In genomic region chr19:48918801-48919247, GRCh38 we compare ENCODE assay signal across 1 cellular context.
A peak's percentile ranks its signal among the peaks of the same experiment; 100 is the strongest.
TF ChIP-seq lines count a peak whose summit lies in the region.

No MANE protein-coding gene starts in this region.

TF ChIP-seq in K562, 482 proteins besides CTCF, POLR2A, EP300 and RAD21 (continues in another document):
- TF ChIP-seq TCFL5 (CRISPR knock-in tag; conservative IDR thresholded peaks at IDR 0.05) = no peak
- peak; percentile 14; the same call in 1 of the 2 replicates for TF ChIP-seq RBFOX2 (IDR thresholded peaks at IDR 0.05; ENCODE audit: low read depth, low read length)
- 0 out of 2 replicates have a peak, but pooled peaks have one; percentile 12 for TF ChIP-seq NCOR1 (IDR thresholded peaks at IDR 0.05)
- no peak for TF ChIP-seq FOXO4 (CRISPR knock-in tag; IDR thresholded peaks at IDR 0.05)
- TF ChIP-seq HNRNPUL1 (IDR thresholded peaks at IDR 0.05; ENCODE audit: low read length) = no peak
- TF ChIP-seq MBD2 (IDR thresholded peaks at IDR 0.05; ENCODE audit: borderline replicate concordance, low read depth) = peak; percentile 89
- TF ChIP-seq SUPT5H (IDR thresholded peaks at IDR 0.05) = peak; percentile 28; the same call in 1 of the 2 replicates
- peak; percentile 78 for TF ChIP-seq CREM (IDR thresholded peaks at IDR 0.05; ENCODE audit: low read depth)
- peak; percentile 40; the same call in 1 of the 2 replicates for TF ChIP-seq FOXM1 (IDR thresholded peaks at IDR 0.05; ENCODE audit: low read depth)
- TF ChIP-seq FOXM1 (CRISPR knock-in tag; IDR thresholded peaks at IDR 0.05; ENCODE audit: low read depth) = no peak
- TF ChIP-seq HDAC2 (IDR thresholded peaks at IDR 0.05) = peak; percentile 20; the same call in 1 of the 2 replicates
- TF ChIP-seq FOXK1 (CRISPR knock-in tag; IDR thresholded peaks at IDR 0.05; ENCODE audit: borderline replicate concordance) = no peak
- TF ChIP-seq ZNF197 (CRISPR knock-in tag; IDR thresholded peaks at IDR 0.05; ENCODE audit: low read depth) = peak; percentile 85; the same call in 1 of the 2 replicates
- peak; percentile 54 for TF ChIP-seq POLR2G (IDR thresholded peaks at IDR 0.05; ENCODE audit: low read depth, low read length)
- TF ChIP-seq MYC (IDR thresholded peaks at IDR 0.05; ENCODE audit: low read depth, low read length) = peak; percentile 53; the same call in 1 of the 2 replicates
- TF ChIP-seq MYC (CRISPR knock-in tag; IDR thresholded peaks at IDR 0.05; ENCODE audit: borderline replicate concordance, low read depth) = no peak
- TF ChIP-seq ZNF143 (CRISPR knock-in tag; IDR thresholded peaks at IDR 0.05) = peak; percentile 97
- TF ChIP-seq ZEB2 (IDR thresholded peaks at IDR 0.05) = no peak
- peak; percentile 52; the same call in 1 of the 2 replicates for TF ChIP-seq NR2C1 (IDR thresholded peaks at IDR 0.05)
- peak; percentile 52; the same call in 1 of the 2 replicates for TF ChIP-seq NR2C1 (tag; IDR thresholded peaks at IDR 0.05)
- TF ChIP-seq TAL1 (IDR thresholded peaks at IDR 0.05) = peak; percentile 53; the same call in 1 of the 2 replicates
- peak; percentile 66 to 81; a peak in 3 of 4 replicates for TF ChIP-seq MAZ (CRISPR knock-in tag; conservative IDR thresholded peaks at IDR 0.05 in 1 of 2, IDR thresholded peaks at IDR 0.05 in 1 of 2)
- TF ChIP-seq GATA2 (CRISPR knock-in tag; IDR thresholded peaks at IDR 0.05) = 0 out of 2 replicates have a peak, but pooled peaks have one; percentile 22
- no peak for TF ChIP-seq ZNF354B (CRISPR knock-in tag; IDR thresholded peaks at IDR 0.05)
- peak; percentile 72; the same call in 1 of the 2 replicates for TF ChIP-seq CREB3L1 (IDR thresholded peaks at IDR 0.05; ENCODE audit: borderline replicate concordance, low read depth)
- TF ChIP-seq ARID2 (IDR thresholded peaks at IDR 0.05) = no peak
- TF ChIP-seq AFF1 (IDR thresholded peaks at IDR 0.05; ENCODE audit: low read depth in 1 of 2, partially characterized antibody in 2 of 2) = peak; percentile 71 to 98
- TF ChIP-seq FOXP1 (CRISPR knock-in tag; IDR thresholded peaks at IDR 0.05) = no peak
- no peak for TF ChIP-seq ZNF583 (CRISPR knock-in tag; IDR thresholded peaks at IDR 0.05)
- TF ChIP-seq STAG1 (CRISPR knock-in tag; IDR thresholded peaks at IDR 0.05; ENCODE audit: borderline replicate concordance) = no peak
- peak; percentile 49; the same call in 1 of the 2 replicates for TF ChIP-seq ZBTB33 (CRISPR knock-in tag; IDR thresholded peaks at IDR 0.05)
- TF ChIP-seq TEAD2 (tag; IDR thresholded peaks at IDR 0.05) = no peak
- peak; percentile 56 for TF ChIP-seq ATF7 (IDR thresholded peaks at IDR 0.05)
- TF ChIP-seq CREB1 (IDR thresholded peaks at IDR 0.05) = peak; percentile 36; the same call in 1 of the 2 replicates
- TF ChIP-seq CREB1 (CRISPR knock-in tag; IDR thresholded peaks at IDR 0.05) = no peak
- no peak for TF ChIP-seq MITF (IDR thresholded peaks at IDR 0.05)
- TF ChIP-seq TOE1 (IDR thresholded peaks at IDR 0.05; ENCODE audit: borderline replicate concordance) = peak; percentile 41; the same call in 1 of the 2 replicates
- no peak for TF ChIP-seq TOE1 (CRISPR knock-in tag; IDR thresholded peaks at IDR 0.05; ENCODE audit: borderline replicate concordance, low read depth)
- 0 out of 2 replicates have a peak, but pooled peaks have one; percentile 20 for TF ChIP-seq SOX6 (IDR thresholded peaks at IDR 0.05)
- no peak for TF ChIP-seq U2AF1 (optimal IDR thresholded peaks at IDR 0.05; ENCODE audit: low read depth, low read length)
- TF ChIP-seq GABPB2 (CRISPR knock-in tag; conservative IDR thresholded peaks at IDR 0.05) = no peak
- TF ChIP-seq ZNF592 (IDR thresholded peaks at IDR 0.05) = peak; percentile 83
- TF ChIP-seq MNT (conservative IDR thresholded peaks at IDR 0.05) = peak in 1 of 2 experiments; percentile 46; a peak in 2 of 4 replicates
- TF ChIP-seq XRCC5 (IDR thresholded peaks at IDR 0.05; ENCODE audit: low read depth, low read length) = peak; percentile 27; the same call in 1 of the 2 replicates
- TF ChIP-seq ZKSCAN1 (IDR thresholded peaks at IDR 0.05; ENCODE audit: low read depth, low read length) = no peak
- TF ChIP-seq RAD51 (IDR thresholded peaks at IDR 0.05; ENCODE audit: borderline replicate concordance, low read depth) = peak; percentile 58; the same call in 1 of the 2 replicates
- TF ChIP-seq NRF1 (conservative IDR thresholded peaks at IDR 0.05 in 1 of 2, IDR thresholded peaks at IDR 0.05 in 1 of 2) = peak; percentile 89 to 91
- TF ChIP-seq DNMT1 (IDR thresholded peaks at IDR 0.05) = 0 out of 2 replicates have a peak, but pooled peaks have one; percentile 58
- TF ChIP-seq JUND (IDR thresholded peaks at IDR 0.05; ENCODE audit: borderline replicate concordance, low read depth, low read length) = peak; percentile 33
- TF ChIP-seq JUND (tag; IDR thresholded peaks at IDR 0.05; ENCODE audit: borderline replicate concordance, low read depth, low read length) = no peak
- TF ChIP-seq LEF1 (IDR thresholded peaks at IDR 0.05) = 0 out of 2 replicates have a peak, but pooled peaks have one; percentile 15
- TF ChIP-seq GABPB1 (CRISPR knock-in tag; IDR thresholded peaks at IDR 0.05) = peak; percentile 39; the same call in 1 of the 2 replicates
- no peak for TF ChIP-seq CCNT2 (IDR thresholded peaks at IDR 0.05; ENCODE audit: borderline replicate concordance, extremely low read depth, insufficient read length, low read depth, low read length)
- TF ChIP-seq ASH1L (IDR thresholded peaks at IDR 0.05; ENCODE audit: borderline replicate concordance, low read depth, partially characterized antibody) = peak; percentile 11
- TF ChIP-seq ZBTB7A (IDR thresholded peaks at IDR 0.05; ENCODE audit: borderline replicate concordance, control insufficient read depth, low read depth, low read length) = peak; percentile 27; the same call in 1 of the 2 replicates
